ENCODE assay signal across 9 cellular contexts in genomic region chr11:63829823-63830489, GRCh38. TPM values are rescaled to one million over a fixed set of nuclear protein-coding genes. Genes with fewer than 3 reads are reported as not detected.
A peak's percentile ranks its signal among the peaks of the same experiment; 100 is the strongest.
DNase-seq lines count a peak whose midpoint lies in the region; ATAC-seq and TF ChIP-seq lines count a peak whose summit lies in the region.
"Had no signal": no experiment of that assay in that cellular context is flagged by ENCODE, and none has a peak within 500 bp of the region (broad histone marks: within the 10 kb centered on the region; RNA-seq: fewer than 3 reads in every experiment).

No MANE protein-coding gene starts in this region.

- TF ChIP-seq POLR2A in sigmoid colon (IDR thresholded peaks at IDR 0.05) (no peak), suprapubic skin (IDR thresholded peaks at IDR 0.05) (no peak)

- H3F3A ChIP-seq in DOHH2 (ENCODE audit: control insufficient read depth, insufficient read depth) = peaks cover 4% of the 10 kb centered on the region; the same call in 1 of the 2 replicates

- ATAC-seq in activated CD8-positive, alpha-beta T cell treated with anti-CD3 and anti-CD28 coated beads, Interleukin-2, amount 10 ng/mL, durations not matched to agents 7 days and 5 days = peak; percentile 60
- ATAC-seq in left lung = peak; percentile 64

- peak; percentile 38 for TF ChIP-seq CTCF in DOHH2 (IDR thresholded peaks at IDR 0.05; ENCODE audit: low read depth, low read length, poor library complexity, severe bottlenecking)
- TF ChIP-seq CTCF in left lung (IDR thresholded peaks at IDR 0.05) = no peak
- TF ChIP-seq CTCF in MCF 10A (IDR thresholded peaks at IDR 0.05; ENCODE audit: unreplicated experiment) = no peak
- TF ChIP-seq CTCF in sigmoid colon (IDR thresholded peaks at IDR 0.05) = no peak
- no peak for TF ChIP-seq CTCF in suprapubic skin (IDR thresholded peaks at IDR 0.05)
- no peak for TF ChIP-seq CTCF in tibial artery (IDR thresholded peaks at IDR 0.05)

- no peaks in the 10 kb centered on the region for H3K9me3 ChIP-seq in DOHH2 (ENCODE audit: control insufficient read depth, insufficient read depth, low read length)
- H3K9me3 ChIP-seq in left lung = no peaks in the 10 kb centered on the region
- H3K9me3 ChIP-seq in sigmoid colon = no peaks in the 10 kb centered on the region
- no peaks in the 10 kb centered on the region for H3K9me3 ChIP-seq in suprapubic skin
- H3K9me3 ChIP-seq in tibial artery = no peaks in the 10 kb centered on the region

- no TSS peak for BruUV-seq in MCF 10A (replicated peaks; lab: Mats Ljungman, UMichigan)

- H4K20me1 ChIP-seq in DOHH2 (ENCODE audit: control insufficient read depth, insufficient read depth, low read depth, low read length) = no peaks in the 10 kb centered on the region

- H3K4me3 Mint-ChIP-seq in activated CD8-positive, alpha-beta T cell treated with anti-CD3 and anti-CD28 coated beads, Interleukin-2, amount 10 ng/mL, durations not matched to agents 7 days and 5 days = no peak overlapping the region
- no peak overlapping the region for H3K4me3 Mint-ChIP-seq in MCF 10A (ENCODE audit: unreplicated experiment)

- H3K36me3 ChIP-seq in DOHH2 (ENCODE audit: control insufficient read depth, low read length) = peaks cover 24% of the 10 kb centered on the region
- H3K36me3 ChIP-seq in left lung = peaks cover 0 to 28% of the 10 kb centered on the region in 2 donors
- H3K36me3 ChIP-seq in sigmoid colon = peaks cover 0 to 23% (median 9%) of the 10 kb centered on the region in 4 donors
- H3K36me3 ChIP-seq in suprapubic skin = peaks cover 28% of the 10 kb centered on the region
- peaks cover 10 to 34% (median 23%) of the 10 kb centered on the region in 3 donors for H3K36me3 ChIP-seq in tibial artery

- POLR2A ChIA-PET in activated CD8-positive, alpha-beta T cell treated with anti-CD3 and anti-CD28 coated beads, Interleukin-2, amount 10 ng/mL, durations not matched to agents 7 days and 5 days (lab: Charles Lee) = no interaction called here
- POLR2A ChIA-PET in MCF 10A (lab: Yijun Ruan, JAX) = interaction anchor here (0.6 to 1.1 kb wide), 3 partner anchors 15 to 1437 kb away, joined by 3 to 5 read pairs (median 3); no protein-coding TSS in a partner anchor

- H3K4me3 ChIP-seq in DOHH2 (ENCODE audit: low read length) (no peak overlapping the region), left lung (no peak overlapping the region), sigmoid colon (no peak overlapping the region), suprapubic skin (no peak overlapping the region), tibial artery (no peak overlapping the region)

- H3K36me3 Mint-ChIP-seq in activated CD8-positive, alpha-beta T cell treated with anti-CD3 and anti-CD28 coated beads, Interleukin-2, amount 10 ng/mL, durations not matched to agents 7 days and 5 days (ENCODE audit: low read depth) = peaks cover 15% of the 10 kb centered on the region
- peaks cover 10% of the 10 kb centered on the region for H3K36me3 Mint-ChIP-seq in MCF 10A (ENCODE audit: insufficient read depth, unreplicated experiment)

- no peaks in the 10 kb centered on the region for H3K27me3 Mint-ChIP-seq in activated CD8-positive, alpha-beta T cell treated with anti-CD3 and anti-CD28 coated beads, Interleukin-2, amount 10 ng/mL, durations not matched to agents 7 days and 5 days (ENCODE audit: low read depth)
- no peaks in the 10 kb centered on the region for H3K27me3 Mint-ChIP-seq in MCF 10A (ENCODE audit: insufficient read depth, unreplicated experiment)

- TF ChIP-seq EP300 in sigmoid colon (IDR thresholded peaks at IDR 0.05) = no peak
- TF ChIP-seq EP300 in suprapubic skin (IDR thresholded peaks at IDR 0.05) = no peak

- CTCF ChIA-PET in activated CD8-positive, alpha-beta T cell treated with anti-CD3 and anti-CD28 coated beads, Interleukin-2, amount 10 ng/mL, durations not matched to agents 7 days and 5 days (lab: Charles Lee) = interaction anchor here (0.5 to 3.0 kb wide), 5 partner anchors 9 to 170 kb away, joined by 3 to 14 read pairs (median 4); partner anchors contain the start of gene MARK2
- CTCF ChIA-PET in MCF 10A (lab: Yijun Ruan, JAX) = interaction anchor here (0.5 to 0.8 kb wide), 4 partner anchors 16 to 333 kb away, joined by 3 to 4 read pairs (median 4); no protein-coding TSS in a partner anchor

- peaks cover 8% of the 10 kb centered on the region for H3K4me1 ChIP-seq in DOHH2 (ENCODE audit: control insufficient read depth, low read length)
- H3K4me1 ChIP-seq in left lung = no peaks in the 10 kb centered on the region
- no peaks in the 10 kb centered on the region for H3K4me1 ChIP-seq in sigmoid colon
- H3K4me1 ChIP-seq in suprapubic skin = no peaks in the 10 kb centered on the region
- H3K4me1 ChIP-seq in tibial artery = no peaks in the 10 kb centered on the region

- no peak overlapping the region for H3K27ac Mint-ChIP-seq in activated CD8-positive, alpha-beta T cell treated with anti-CD3 and anti-CD28 coated beads, Interleukin-2, amount 10 ng/mL, durations not matched to agents 7 days and 5 days
- H3K27ac Mint-ChIP-seq in MCF 10A (ENCODE audit: low read depth, unreplicated experiment) = no peak overlapping the region

- DNase-seq in HT-29 (ENCODE audit: low spot score) = peak; percentile 71
- peak; percentile 35 for DNase-seq in activated CD8-positive, alpha-beta T cell treated with anti-CD3 and anti-CD28 coated beads, Interleukin-2, amount 10 ng/mL, durations not matched to agents 7 days and 5 days
- DNase-seq in left lung = peak in 1 of 2 donors; percentile 28
- DNase-seq in MCF 10A (ENCODE audit: unreplicated experiment) = no peak
- DNase-seq in sigmoid colon = no peak
- no peak for DNase-seq in suprapubic skin (ENCODE audit: low spot score in 2 of 2)
- DNase-seq in tibial artery = no peak
- DNase-seq: stimulated activated CD4-positive, alpha-beta T cell treated with anti-CD3 and anti-CD28 coated beads, Interleukin-4, amount 100 ng/mL, for 4 hours had no signal

- WGBS in sigmoid colon, 2 donors = 84 to 87% methylated on average over 8 of the region's 8 CpGs
- WGBS in suprapubic skin = 73% methylated on average over 2 of the region's 8 CpGs

- no peaks in the 10 kb centered on the region for H3K79me2 ChIP-seq in DOHH2 (ENCODE audit: control insufficient read depth, low read length)

- H3K27ac ChIP-seq in DOHH2 (ENCODE audit: low read depth, low read length) (no peak overlapping the region), left lung (no peak overlapping the region), sigmoid colon (no peak overlapping the region), suprapubic skin (no peak overlapping the region), tibial artery (no peak overlapping the region)

- peaks cover 14% of the 10 kb centered on the region for H3K4me1 Mint-ChIP-seq in activated CD8-positive, alpha-beta T cell treated with anti-CD3 and anti-CD28 coated beads, Interleukin-2, amount 10 ng/mL, durations not matched to agents 7 days and 5 days (ENCODE audit: low read depth)
- no peaks in the 10 kb centered on the region for H3K4me1 Mint-ChIP-seq in MCF 10A (ENCODE audit: insufficient read depth, unreplicated experiment)

- H3K9me2 ChIP-seq in DOHH2 (replicated peaks; ENCODE audit: control insufficient read depth, low read length) = no peaks in the 10 kb centered on the region

- H3K27me3 ChIP-seq in DOHH2 (ENCODE audit: control insufficient read depth, low read length) = no peaks in the 10 kb centered on the region
- no peaks in the 10 kb centered on the region for H3K27me3 ChIP-seq in left lung
- H3K27me3 ChIP-seq in sigmoid colon = no peaks in the 10 kb centered on the region
- H3K27me3 ChIP-seq in suprapubic skin = no peaks in the 10 kb centered on the region
- H3K27me3 ChIP-seq in tibial artery = no peaks in the 10 kb centered on the region

- H3K4me2 ChIP-seq in DOHH2 (ENCODE audit: low read length) = no peak overlapping the region

- no peaks in the 10 kb centered on the region for H3K9me3 Mint-ChIP-seq in activated CD8-positive, alpha-beta T cell treated with anti-CD3 and anti-CD28 coated beads, Interleukin-2, amount 10 ng/mL, durations not matched to agents 7 days and 5 days (ENCODE audit: insufficient read depth)
- no peaks in the 10 kb centered on the region for H3K9me3 Mint-ChIP-seq in MCF 10A (ENCODE audit: unreplicated experiment)

- intact Hi-C loops in left lung (cut with DNase I) = loop anchor here (10.0 kb wide), 2 partner anchors 115 to 325 kb away; no protein-coding TSS in a partner anchor
- intact Hi-C loops in MCF 10A (cut with micrococcal nuclease) = no loop called here
- intact Hi-C loops in sigmoid colon (cut with DNase I) = no loop called here
- intact Hi-C loops in tibial artery (cut with DNase I; ENCODE audit: low total_unique reads) = loop anchor here (10.0 kb wide), 1 partner anchor 325 kb away; no protein-coding TSS in a partner anchor

RNA-seq across cellular contexts. Expression of gene MARK2, which starts 9.0 kb away (rescaled TPM):
- total RNA-seq in HT-29 (2014; rRNA removed; shearing (Covaris generic)) = 75.6 and 96.1 TPM in 2 replicates
- 10 to 100 TPM; 62.1 to 68.6 TPM for total RNA-seq in activated CD8-positive, alpha-beta T cell treated with anti-CD3 and anti-CD28 coated beads, Interleukin-2, amount 10 ng/mL, durations not matched to agents 7 days and 5 days
- total RNA-seq in left lung (10 to 100 TPM; 38.9 to 45.5 TPM), MCF 10A (2022) (36.9 and 39.8 TPM in 2 replicates), sigmoid colon (10 to 100 TPM; 14.3 to 24.6 (median 18.2) TPM), suprapubic skin (10 to 100 TPM; 66.3 to 78.7 (median 71.8) TPM)
- 10 to 100 TPM; 25.8 to 49.3 (median 44.2) TPM for polyA plus RNA-seq in sigmoid colon

RNA-seq across cellular contexts. Expression of gene SPINDOC, which starts 16.7 kb away (rescaled TPM):
- total RNA-seq in HT-29 (2014; rRNA removed; shearing (Covaris generic)) = 37.6 and 44.9 TPM in 2 replicates
- total RNA-seq in activated CD8-positive, alpha-beta T cell treated with anti-CD3 and anti-CD28 coated beads, Interleukin-2, amount 10 ng/mL, durations not matched to agents 7 days and 5 days = 10 to 100 TPM; 49.1 to 50.4 TPM
- 10 to 100 TPM; 20.3 to 21.7 TPM for total RNA-seq in left lung
- total RNA-seq in MCF 10A (2022) = 17.1 and 21.4 TPM in 2 replicates
- total RNA-seq in sigmoid colon = 10 to 100 TPM; 12.2 to 15.2 (median 14.1) TPM
- 10 to 100 TPM in 1 of 3 donors, 1 to 10 TPM in 2; 4.6 to 11.7 (median 4.8) TPM for polyA plus RNA-seq in sigmoid colon
- 1 to 10 TPM; 3.9 to 9.4 (median 6.3) TPM for total RNA-seq in suprapubic skin

Comparison
In these comparisons a context has a peak if more than half of its experiments do, and no peak if none do; other contexts are left out.
1. DNase-seq: peak in HT-29 (single experiment) and activated CD8-positive, alpha-beta T cell treated with anti-CD3 and anti-CD28 coated beads, Interleukin-2, amount 10 ng/mL, durations not matched to agents 7 days and 5 days (single experiment); none in MCF 10A (single experiment), sigmoid colon (single experiment), suprapubic skin (0 of 2) and tibial artery (0 of 2).
2. intact Hi-C loops: an anchor here in left lung (10.0 kb wide) and tibial artery (10.0 kb wide); none called in MCF 10A and sigmoid colon.